1 cellular context compared by ENCODE assay signal in genomic region chr18:63882333-63883141, GRCh38.
TF ChIP-seq lines count a peak whose summit lies in the region.

No MANE protein-coding gene starts in this region.

TF ChIP-seq in HCT116, 20 proteins besides CTCF, POLR2A, EP300 and RAD21 (continued from another document):
- TF ChIP-seq ZBTB33 (IDR thresholded peaks at IDR 0.05; ENCODE audit: extremely low read depth, insufficient replicate concordance, low read length), result no peak
- 0 out of 2 replicates have a peak, but pooled peaks have one; percentile 14 for TF ChIP-seq CBX3 (IDR thresholded peaks at IDR 0.05; ENCODE audit: low read depth)
- TF ChIP-seq CEBPB (IDR thresholded peaks at IDR 0.05; ENCODE audit: low read depth), result peak; percentile 49; the same call in 1 of the 2 replicates
- no peak for TF ChIP-seq REST (IDR thresholded peaks at IDR 0.05; ENCODE audit: low read depth)
- no peak for TF ChIP-seq TCF7L2 (IDR thresholded peaks at IDR 0.05; ENCODE audit: borderline replicate concordance, extremely low read depth, insufficient read depth, insufficient read length)
- TF ChIP-seq SP1 (IDR thresholded peaks at IDR 0.05; ENCODE audit: low read depth), result no peak; the same call in 1 of the 2 replicates
- TF ChIP-seq SRF (IDR thresholded peaks at IDR 0.05; ENCODE audit: low read depth), result no peak
- TF ChIP-seq JUND (IDR thresholded peaks at IDR 0.05), result peak; percentile 56
- peak; percentile 46; the same call in 1 of the 2 replicates for TF ChIP-seq FOSL1 (IDR thresholded peaks at IDR 0.05; ENCODE audit: low read depth)
- TF ChIP-seq YY1 (IDR thresholded peaks at IDR 0.05; ENCODE audit: extremely low read depth, insufficient replicate concordance, low read depth, low read length), result no peak
- TF ChIP-seq SIN3A (IDR thresholded peaks at IDR 0.05; ENCODE audit: low read depth), result no peak
